ENCODE assay signal across 29 cellular contexts in genomic region chr9:129916707-129917106, GRCh38.
"Had no signal": no experiment of that assay in that cellular context is flagged by ENCODE, and none has a peak within 500 bp of the region (broad histone marks: within the 10 kb centered on the region; RNA-seq: fewer than 3 reads in every experiment).

No MANE protein-coding gene starts in this region.

- H3K4me3 ChIP-seq: left lung, lower lobe of right lung, ovary, skin epidermis, suprapubic skin, thoracic aorta, tibial nerve, uterus had no signal

- H3K27me3 Mint-ChIP-seq: naive thymus-derived CD4-positive, alpha-beta T cell; natural killer cell treated with Interleukin-12 subunit alpha and Interleukin-12 subunit beta and Interleukin-15 and Interleukin-18, amount 100 ng/mL, for 72 hours; progenitor cell of endocrine pancreas; stimulated activated naive CD8-positive, alpha-beta T cell treated with anti-CD3 and anti-CD28 coated beads, Interleukin-15, Interleukin-2, amounts not matched to agents 100 ng/mL and 50 ng/mL, for 24 hours; type B pancreatic cell had no signal

- H3K4me1 ChIP-seq: lower lobe of right lung, suprapubic skin, uterus had no signal

- H3K27ac ChIP-seq: left lung, lower lobe of right lung, ovary, skin epidermis, suprapubic skin, thoracic aorta, tibial nerve, uterus had no signal

- H3K36me3 ChIP-seq: ovary, thoracic aorta, uterus had no signal

- H3K9me3 ChIP-seq: left lung, lower lobe of right lung, ovary, suprapubic skin, thoracic aorta, tibial nerve, uterus had no signal

- H3K4me3 Mint-ChIP-seq: immature natural killer cell; mesothelial cell of epicardium; naive thymus-derived CD4-positive, alpha-beta T cell; natural killer cell treated with Interleukin-12 subunit alpha and Interleukin-12 subunit beta and Interleukin-15 and Interleukin-18, amount 100 ng/mL, for 72 hours; stimulated activated naive CD8-positive, alpha-beta T cell treated with anti-CD3 and anti-CD28 coated beads, Interleukin-15, Interleukin-2, amounts not matched to agents 100 ng/mL and 50 ng/mL, for 24 hours; type B pancreatic cell had no signal

- ATAC-seq: left colon; left lung; lower lobe of right lung; naive thymus-derived CD4-positive, alpha-beta T cell; natural killer cell treated with Interleukin-12 subunit alpha and Interleukin-12 subunit beta and Interleukin-15 and Interleukin-18, amount 100 ng/mL, for 72 hours; right cardiac atrium; sciatic nerve had no signal

- FAIRE-seq: islet of Langerhans, kidney had no signal

- H3K4me1 Mint-ChIP-seq: mesothelial cell of epicardium had no signal

- H3K27me3 ChIP-seq: left lung, ovary, suprapubic skin, tibial nerve, uterus had no signal

- DNase-seq: hypothalamus; immature natural killer cell; kidney; left colon; left lung; lower lobe of right lung; mammary epithelial cell; mesendoderm; naive thymus-derived CD4-positive, alpha-beta T cell; ovary; retina; right cardiac atrium; stimulated activated CD4-positive, alpha-beta T cell treated with anti-CD3 and anti-CD28 coated beads, Interleukin-12 subunit alpha, Interleukin-12 subunit beta, amount 100 ng/mL, for 4 hours; stimulated activated CD4-positive, alpha-beta T cell treated with anti-CD3 and anti-CD28 coated beads, Interleukin-15, amount 100 ng/mL, for 24 hours; stimulated activated CD4-positive, alpha-beta T cell treated with anti-CD3 and anti-CD28 coated beads, Interleukin-2, amount 100 ng/mL, for 24 hours; stimulated activated CD4-positive, alpha-beta T cell treated with anti-CD3 and anti-CD28 coated beads, Interleukin-4, amount 100 ng/mL, for 1 hour; stimulated activated naive CD4-positive, alpha-beta T cell; uterus had no signal

- H3K9me3 Mint-ChIP-seq: immature natural killer cell; mesothelial cell of epicardium; naive thymus-derived CD4-positive, alpha-beta T cell; natural killer cell treated with Interleukin-12 subunit alpha and Interleukin-12 subunit beta and Interleukin-15 and Interleukin-18, amount 100 ng/mL, for 72 hours; stimulated activated naive CD8-positive, alpha-beta T cell treated with anti-CD3 and anti-CD28 coated beads, Interleukin-15, Interleukin-2, amounts not matched to agents 100 ng/mL and 50 ng/mL, for 24 hours; type B pancreatic cell had no signal

- H3K27ac Mint-ChIP-seq: mesothelial cell of epicardium, progenitor cell of endocrine pancreas, type B pancreatic cell had no signal
